12 cellular contexts compared by ENCODE assay signal in genomic region chr6:150238857-150239407, GRCh38.
"Had no signal": no experiment of that assay in that cellular context is flagged by ENCODE, and none has a peak within 500 bp of the region (broad histone marks: within the 10 kb centered on the region; RNA-seq: fewer than 3 reads in every experiment).

No MANE protein-coding gene starts in this region.

- H3K36me3 ChIP-seq: tibial nerve had no signal

- H3K4me3 ChIP-seq: coronary artery, hepatocyte, lung, tibial nerve had no signal

- ATAC-seq: activated CD8-positive, alpha-beta T cell treated with anti-CD3 and anti-CD28 coated beads, Interleukin-2, amount 10 ng/mL, durations not matched to agents 7 days and 5 days; stimulated activated naive B cell treated with anti-CD40 and anti-IgM and Interleukin-4, amounts not matched to agents 10 μg/mL and 1 μg/mL and 100 μg/mL, for 72 hours had no signal

- H3K27ac ChIP-seq: coronary artery, hepatocyte, tibial nerve had no signal

- H3K4me3 Mint-ChIP-seq: activated CD8-positive, alpha-beta T cell treated with anti-CD3 and anti-CD28 coated beads, Interleukin-2, amount 10 ng/mL, durations not matched to agents 7 days and 5 days; naive B cell; stimulated activated naive B cell treated with anti-CD40 and anti-IgM and Interleukin-4, amounts not matched to agents 10 μg/mL and 1 μg/mL and 100 μg/mL, for 72 hours had no signal

- DNase-seq: activated CD4-positive, alpha-beta T cell treated with anti-CD3 and anti-CD28 coated beads for 4 hours; activated CD8-positive, alpha-beta T cell treated with anti-CD3 and anti-CD28 coated beads, Interleukin-2, amount 10 ng/mL, durations not matched to agents 7 days and 5 days; activated naive CD4-positive, alpha-beta T cell treated with Interleukin-2 at 50 U/mL for 16 hours; effector CD4-positive, alpha-beta T cell; naive B cell; stimulated activated CD4-positive, alpha-beta T cell treated with anti-CD3 and anti-CD28 coated beads, Interleukin-2, amount 100 ng/mL, for 24 hours; stimulated activated naive B cell treated with anti-CD40 and anti-IgM and Interleukin-4, amounts not matched to agents 10 μg/mL and 1 μg/mL and 100 μg/mL, for 72 hours; T-helper 1 cell had no signal

- H3K27me3 ChIP-seq: hepatocyte, tibial nerve had no signal

- H3K27ac Mint-ChIP-seq: activated CD8-positive, alpha-beta T cell treated with anti-CD3 and anti-CD28 coated beads, Interleukin-2, amount 10 ng/mL, durations not matched to agents 7 days and 5 days; stimulated activated naive B cell treated with anti-CD40 and anti-IgM and Interleukin-4, amounts not matched to agents 10 μg/mL and 1 μg/mL and 100 μg/mL, for 72 hours had no signal

- H3K9me3 ChIP-seq: tibial nerve had no signal
